ENCODE assay signal across 1 cellular context in the genomic region with DNA sequence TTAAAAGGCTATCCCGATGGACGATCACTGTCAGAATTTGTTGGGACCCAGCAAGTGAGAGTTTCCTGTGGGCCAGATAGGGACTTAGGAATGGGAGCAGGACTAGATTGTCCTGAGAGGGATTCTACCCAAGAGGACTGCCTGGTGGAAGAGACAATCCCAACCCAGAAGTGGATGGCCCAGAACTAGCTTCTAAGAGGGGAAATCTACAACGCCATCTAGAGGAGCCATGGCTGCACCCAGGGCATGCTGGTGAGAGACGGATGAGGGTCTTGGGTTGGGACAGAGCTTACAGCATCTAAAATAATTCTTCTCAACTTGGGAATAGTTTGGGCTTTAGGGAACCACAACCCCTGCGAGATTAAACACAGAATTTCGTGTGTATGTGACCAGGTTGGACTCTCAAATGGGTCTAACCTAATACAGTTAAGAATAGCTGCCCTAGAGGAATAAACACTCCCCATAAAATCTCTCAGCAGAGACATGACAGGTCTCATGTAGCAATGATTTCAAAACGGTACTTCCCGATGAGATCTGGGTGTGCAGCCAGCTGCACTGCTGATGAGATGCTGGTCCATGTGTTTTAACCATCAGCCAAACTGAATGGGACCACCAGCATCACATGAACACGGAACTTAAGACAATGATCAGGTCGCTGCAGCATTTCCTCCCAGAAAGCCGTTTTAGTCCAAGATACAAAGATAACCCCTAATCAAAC.
TF ChIP-seq lines count a peak whose summit lies in the region.

No MANE protein-coding gene starts in this region.

TF ChIP-seq in WTC11, 78 proteins besides CTCF, POLR2A, EP300 and RAD21 (continued from another document):
- TF ChIP-seq, protein P1, sequence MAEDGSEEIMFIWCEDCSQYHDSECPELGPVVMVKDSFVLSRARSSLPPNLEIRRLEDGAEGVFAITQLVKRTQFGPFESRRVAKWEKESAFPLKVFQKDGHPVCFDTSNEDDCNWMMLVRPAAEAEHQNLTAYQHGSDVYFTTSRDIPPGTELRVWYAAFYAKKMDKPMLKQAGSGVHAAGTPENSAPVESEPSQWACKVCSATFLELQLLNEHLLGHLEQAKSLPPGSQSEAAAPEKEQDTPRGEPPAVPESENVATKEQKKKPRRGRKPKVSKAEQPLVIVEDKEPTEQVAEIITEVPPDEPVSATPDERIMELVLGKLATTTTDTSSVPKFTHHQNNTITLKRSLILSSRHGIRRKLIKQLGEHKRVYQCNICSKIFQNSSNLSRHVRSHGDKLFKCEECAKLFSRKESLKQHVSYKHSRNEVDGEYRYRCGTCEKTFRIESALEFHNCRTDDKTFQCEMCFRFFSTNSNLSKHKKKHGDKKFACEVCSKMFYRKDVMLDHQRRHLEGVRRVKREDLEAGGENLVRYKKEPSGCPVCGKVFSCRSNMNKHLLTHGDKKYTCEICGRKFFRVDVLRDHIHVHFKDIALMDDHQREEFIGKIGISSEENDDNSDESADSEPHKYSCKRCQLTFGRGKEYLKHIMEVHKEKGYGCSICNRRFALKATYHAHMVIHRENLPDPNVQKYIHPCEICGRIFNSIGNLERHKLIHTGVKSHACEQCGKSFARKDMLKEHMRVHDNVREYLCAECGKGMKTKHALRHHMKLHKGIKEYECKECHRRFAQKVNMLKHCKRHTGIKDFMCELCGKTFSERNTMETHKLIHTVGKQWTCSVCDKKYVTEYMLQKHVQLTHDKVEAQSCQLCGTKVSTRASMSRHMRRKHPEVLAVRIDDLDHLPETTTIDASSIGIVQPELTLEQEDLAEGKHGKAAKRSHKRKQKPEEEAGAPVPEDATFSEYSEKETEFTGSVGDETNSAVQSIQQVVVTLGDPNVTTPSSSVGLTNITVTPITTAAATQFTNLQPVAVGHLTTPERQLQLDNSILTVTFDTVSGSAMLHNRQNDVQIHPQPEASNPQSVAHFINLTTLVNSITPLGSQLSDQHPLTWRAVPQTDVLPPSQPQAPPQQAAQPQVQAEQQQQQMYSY (CRISPR knock-in tag; IDR thresholded peaks at IDR 0.05): no peak
- TF ChIP-seq, protein P2, sequence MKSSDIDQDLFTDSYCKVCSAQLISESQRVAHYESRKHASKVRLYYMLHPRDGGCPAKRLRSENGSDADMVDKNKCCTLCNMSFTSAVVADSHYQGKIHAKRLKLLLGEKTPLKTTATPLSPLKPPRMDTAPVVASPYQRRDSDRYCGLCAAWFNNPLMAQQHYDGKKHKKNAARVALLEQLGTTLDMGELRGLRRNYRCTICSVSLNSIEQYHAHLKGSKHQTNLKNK (CRISPR knock-in tag; IDR thresholded peaks at IDR 0.05): no peak
- TF ChIP-seq, protein P3, sequence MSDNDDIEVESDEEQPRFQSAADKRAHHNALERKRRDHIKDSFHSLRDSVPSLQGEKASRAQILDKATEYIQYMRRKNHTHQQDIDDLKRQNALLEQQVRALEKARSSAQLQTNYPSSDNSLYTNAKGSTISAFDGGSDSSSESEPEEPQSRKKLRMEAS (CRISPR knock-in tag; IDR thresholded peaks at IDR 0.05): no peak
- no peak for TF ChIP-seq NFATC4 (CRISPR knock-in tag; IDR thresholded peaks at IDR 0.05)
- TF ChIP-seq NR2C2 (CRISPR knock-in tag; IDR thresholded peaks at IDR 0.05): no peak
